In genomic region chr5:143405063-143405746, GRCh38 we compare ENCODE assay signal across 1 cellular context.
TF ChIP-seq lines count a peak whose summit lies in the region.

No MANE protein-coding gene starts in this region.

TF ChIP-seq in HepG2, 621 proteins besides CTCF, POLR2A, EP300 and RAD21 (continued from another document and continues in another):
- TF ChIP-seq MNT (IDR thresholded peaks at IDR 0.05) (no peak), ZNF274 (CRISPR knock-in tag; IDR thresholded peaks at IDR 0.05) (0 out of 2 replicates have a peak, but pooled peaks have one; percentile 55), KLF9 (CRISPR knock-in tag; IDR thresholded peaks at IDR 0.05; ENCODE audit: low read depth) (no peak), ZNF672 (CRISPR knock-in tag; IDR thresholded peaks at IDR 0.05) (no peak), NAIF1 (CRISPR knock-in tag; IDR thresholded peaks at IDR 0.05; ENCODE audit: borderline replicate concordance) (no peak; the same call in 1 of the 2 replicates), ZNF20 (CRISPR knock-in tag; IDR thresholded peaks at IDR 0.05) (no peak), ELF3 (CRISPR knock-in tag; IDR thresholded peaks at IDR 0.05) (peak; percentile 73; the same call in 1 of the 2 replicates), SATB2 (CRISPR knock-in tag; IDR thresholded peaks at IDR 0.05) (no peak), STAT6 (CRISPR knock-in tag; IDR thresholded peaks at IDR 0.05; ENCODE audit: borderline replicate concordance) (0 out of 2 replicates have a peak, but pooled peaks have one; percentile 28), SOX13 (IDR thresholded peaks at IDR 0.05) (no peak), SOX13 (CRISPR knock-in tag; conservative IDR thresholded peaks at IDR 0.05 in 1 of 2, IDR thresholded peaks at IDR 0.05 in 1 of 2) (peak in 1 of 2 experiments; percentile 47; a peak in 1 of 4 replicates), ZNF709 (CRISPR knock-in tag; IDR thresholded peaks at IDR 0.05) (peak; percentile 63; the same call in 1 of the 2 replicates), ARNTL (CRISPR knock-in tag; IDR thresholded peaks at IDR 0.05) (no peak), IKZF1 (IDR thresholded peaks at IDR 0.05) (no peak), ZNF674 (CRISPR knock-in tag; IDR thresholded peaks at IDR 0.05; ENCODE audit: low read depth) (no peak), THAP11 (CRISPR knock-in tag; IDR thresholded peaks at IDR 0.05) (peak; percentile 70), SRSF4 (IDR thresholded peaks at IDR 0.05; ENCODE audit: low read depth, low read length, poor library complexity, severe bottlenecking) (no peak), NR2F1 (CRISPR knock-in tag; IDR thresholded peaks at IDR 0.05) (peak in 1 of 2 experiments; percentile 42; a peak in 1 of 4 replicates), NFKB2 (CRISPR knock-in tag; IDR thresholded peaks at IDR 0.05; ENCODE audit: borderline replicate concordance) (peak; percentile 75; the same call in 1 of the 2 replicates), SP2 (CRISPR knock-in tag; IDR thresholded peaks at IDR 0.05) (peak; percentile 55), MAFK (conservative IDR thresholded peaks at IDR 0.05 in 1 of 2, IDR thresholded peaks at IDR 0.05 in 1 of 2; ENCODE audit: low read length in 2 of 2) (no peak), PLRG1 (conservative IDR thresholded peaks at IDR 0.05) (no peak), FOSL1 (CRISPR knock-in tag; IDR thresholded peaks at IDR 0.05; ENCODE audit: borderline replicate concordance) (no peak), SRSF9 (IDR thresholded peaks at IDR 0.05; ENCODE audit: borderline replicate concordance, insufficient read depth, low read depth, low read length, poor library complexity, severe bottlenecking) (no peak), TCF7 (IDR thresholded peaks at IDR 0.05; ENCODE audit: low read depth) (no peak), AKAP8 (CRISPR knock-in tag; IDR thresholded peaks at IDR 0.05) (0 out of 2 replicates have a peak, but pooled peaks have one; percentile 23), PHF20 (CRISPR knock-in tag; IDR thresholded peaks at IDR 0.05) (peak; percentile 50), HNRNPUL1 (IDR thresholded peaks at IDR 0.05; ENCODE audit: low read depth, low read length) (no peak), POLR2G (IDR thresholded peaks at IDR 0.05; ENCODE audit: low read depth, low read length) (peak; percentile 75), MZF1 (CRISPR knock-in tag; IDR thresholded peaks at IDR 0.05; ENCODE audit: borderline replicate concordance) (no peak), ZNF280B (CRISPR knock-in tag; IDR thresholded peaks at IDR 0.05; ENCODE audit: borderline replicate concordance) (0 out of 2 replicates have a peak, but pooled peaks have one; percentile 75), ATF7-NPFF (CRISPR knock-in tag; IDR thresholded peaks at IDR 0.05; ENCODE audit: low read depth) (no peak; the same call in 1 of the 2 replicates), MYNN (CRISPR knock-in tag; IDR thresholded peaks at IDR 0.05; ENCODE audit: low read depth) (peak; percentile 72; the same call in 1 of the 2 replicates), MEIS1 (CRISPR knock-in tag; IDR thresholded peaks at IDR 0.05; ENCODE audit: borderline replicate concordance) (peak; percentile 80; the same call in 1 of the 2 replicates), HBP1 (CRISPR knock-in tag; IDR thresholded peaks at IDR 0.05; ENCODE audit: low read depth) (no peak), ZFP41 (CRISPR knock-in tag; IDR thresholded peaks at IDR 0.05; ENCODE audit: borderline replicate concordance) (no peak), NFE2 (CRISPR knock-in tag; IDR thresholded peaks at IDR 0.05) (no peak), HMG20B (CRISPR knock-in tag; conservative IDR thresholded peaks at IDR 0.05) (no peak), ZNF564 (CRISPR knock-in tag; IDR thresholded peaks at IDR 0.05) (peak; percentile 72; the same call in 1 of the 2 replicates), PHF5A (CRISPR knock-in tag; IDR thresholded peaks at IDR 0.05; ENCODE audit: low read depth, unreplicated experiment) (no peak), ZNF652 (CRISPR knock-in tag; IDR thresholded peaks at IDR 0.05; ENCODE audit: borderline replicate concordance, low read depth) (no peak), LCORL (IDR thresholded peaks at IDR 0.05) (no peak), LCORL (CRISPR knock-in tag; IDR thresholded peaks at IDR 0.05) (peak; percentile 59), POLR2AphosphoS2 (IDR thresholded peaks at IDR 0.05; ENCODE audit: low read depth, low read length) (no peak), ZNF331 (CRISPR knock-in tag; IDR thresholded peaks at IDR 0.05) (peak; percentile 44), ZNF839 (CRISPR knock-in tag; IDR thresholded peaks at IDR 0.05; ENCODE audit: borderline replicate concordance) (0 out of 2 replicates have a peak, but pooled peaks have one; percentile 79), ZNF382 (CRISPR knock-in tag; IDR thresholded peaks at IDR 0.05; ENCODE audit: borderline replicate concordance) (no peak), HOXA9 (CRISPR knock-in tag; IDR thresholded peaks at IDR 0.05; ENCODE audit: borderline replicate concordance) (no peak)
- TF ChIP-seq, protein P1, sequence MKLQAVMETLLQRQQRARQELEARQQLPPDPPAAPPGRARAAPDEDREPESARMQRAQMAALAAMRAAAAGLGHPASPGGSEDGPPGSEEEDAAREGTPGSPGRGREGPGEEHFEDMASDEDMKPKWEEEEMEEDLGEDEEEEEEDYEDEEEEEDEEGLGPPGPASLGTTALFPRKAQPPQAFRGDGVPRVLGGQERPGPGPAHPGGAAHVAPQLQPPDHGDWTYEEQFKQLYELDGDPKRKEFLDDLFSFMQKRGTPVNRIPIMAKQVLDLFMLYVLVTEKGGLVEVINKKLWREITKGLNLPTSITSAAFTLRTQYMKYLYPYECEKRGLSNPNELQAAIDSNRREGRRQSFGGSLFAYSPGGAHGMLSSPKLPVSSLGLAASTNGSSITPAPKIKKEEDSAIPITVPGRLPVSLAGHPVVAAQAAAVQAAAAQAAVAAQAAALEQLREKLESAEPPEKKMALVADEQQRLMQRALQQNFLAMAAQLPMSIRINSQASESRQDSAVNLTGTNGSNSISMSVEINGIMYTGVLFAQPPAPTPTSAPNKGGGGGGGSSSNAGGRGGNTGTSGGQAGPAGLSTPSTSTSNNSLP (IDR thresholded peaks at IDR 0.05; ENCODE audit: low read depth, low read length): no peak
- TF ChIP-seq, protein P2, sequence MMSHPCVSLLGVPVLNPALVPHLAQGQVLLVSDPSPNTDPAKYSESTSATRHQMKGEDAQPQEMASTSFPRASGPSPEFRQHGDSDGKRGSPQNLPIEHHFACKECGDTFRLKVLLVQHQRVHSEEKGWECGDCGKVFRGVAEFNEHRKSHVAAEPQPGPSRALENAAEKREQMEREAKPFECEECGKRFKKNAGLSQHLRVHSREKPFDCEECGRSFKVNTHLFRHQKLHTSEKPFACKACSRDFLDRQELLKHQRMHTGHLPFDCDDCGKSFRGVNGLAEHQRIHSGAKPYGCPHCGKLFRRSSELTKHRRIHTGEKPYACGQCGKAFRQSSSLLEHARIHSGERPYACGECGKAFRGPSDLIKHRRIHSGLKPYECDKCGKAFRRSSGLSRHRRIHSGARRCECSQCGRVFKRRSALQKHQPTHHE (CRISPR knock-in tag; IDR thresholded peaks at IDR 0.05; ENCODE audit: borderline replicate concordance): no peak
- TF ChIP-seq, protein P3, sequence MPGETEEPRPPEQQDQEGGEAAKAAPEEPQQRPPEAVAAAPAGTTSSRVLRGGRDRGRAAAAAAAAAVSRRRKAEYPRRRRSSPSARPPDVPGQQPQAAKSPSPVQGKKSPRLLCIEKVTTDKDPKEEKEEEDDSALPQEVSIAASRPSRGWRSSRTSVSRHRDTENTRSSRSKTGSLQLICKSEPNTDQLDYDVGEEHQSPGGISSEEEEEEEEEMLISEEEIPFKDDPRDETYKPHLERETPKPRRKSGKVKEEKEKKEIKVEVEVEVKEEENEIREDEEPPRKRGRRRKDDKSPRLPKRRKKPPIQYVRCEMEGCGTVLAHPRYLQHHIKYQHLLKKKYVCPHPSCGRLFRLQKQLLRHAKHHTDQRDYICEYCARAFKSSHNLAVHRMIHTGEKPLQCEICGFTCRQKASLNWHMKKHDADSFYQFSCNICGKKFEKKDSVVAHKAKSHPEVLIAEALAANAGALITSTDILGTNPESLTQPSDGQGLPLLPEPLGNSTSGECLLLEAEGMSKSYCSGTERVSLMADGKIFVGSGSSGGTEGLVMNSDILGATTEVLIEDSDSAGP (CRISPR knock-in tag; IDR thresholded peaks at IDR 0.05; ENCODE audit: borderline replicate concordance): peak; percentile 84; the same call in 1 of the 2 replicates
- TF ChIP-seq, protein P4, sequence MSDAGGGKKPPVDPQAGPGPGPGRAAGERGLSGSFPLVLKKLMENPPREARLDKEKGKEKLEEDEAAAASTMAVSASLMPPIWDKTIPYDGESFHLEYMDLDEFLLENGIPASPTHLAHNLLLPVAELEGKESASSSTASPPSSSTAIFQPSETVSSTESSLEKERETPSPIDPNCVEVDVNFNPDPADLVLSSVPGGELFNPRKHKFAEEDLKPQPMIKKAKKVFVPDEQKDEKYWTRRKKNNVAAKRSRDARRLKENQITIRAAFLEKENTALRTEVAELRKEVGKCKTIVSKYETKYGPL (CRISPR knock-in tag; IDR thresholded peaks at IDR 0.05): no peak
- TF ChIP-seq, protein P5, sequence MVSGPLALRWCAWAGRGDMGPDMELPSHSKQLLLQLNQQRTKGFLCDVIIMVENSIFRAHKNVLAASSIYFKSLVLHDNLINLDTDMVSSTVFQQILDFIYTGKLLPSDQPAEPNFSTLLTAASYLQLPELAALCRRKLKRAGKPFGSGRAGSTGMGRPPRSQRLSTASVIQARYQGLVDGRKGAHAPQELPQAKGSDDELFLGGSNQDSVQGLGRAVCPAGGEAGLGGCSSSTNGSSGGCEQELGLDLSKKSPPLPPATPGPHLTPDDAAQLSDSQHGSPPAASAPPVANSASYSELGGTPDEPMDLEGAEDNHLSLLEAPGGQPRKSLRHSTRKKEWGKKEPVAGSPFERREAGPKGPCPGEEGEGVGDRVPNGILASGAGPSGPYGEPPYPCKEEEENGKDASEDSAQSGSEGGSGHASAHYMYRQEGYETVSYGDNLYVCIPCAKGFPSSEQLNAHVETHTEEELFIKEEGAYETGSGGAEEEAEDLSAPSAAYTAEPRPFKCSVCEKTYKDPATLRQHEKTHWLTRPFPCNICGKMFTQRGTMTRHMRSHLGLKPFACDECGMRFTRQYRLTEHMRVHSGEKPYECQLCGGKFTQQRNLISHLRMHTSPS (CRISPR knock-in tag; IDR thresholded peaks at IDR 0.05; ENCODE audit: low read depth): no peak
- TF ChIP-seq, protein P6, sequence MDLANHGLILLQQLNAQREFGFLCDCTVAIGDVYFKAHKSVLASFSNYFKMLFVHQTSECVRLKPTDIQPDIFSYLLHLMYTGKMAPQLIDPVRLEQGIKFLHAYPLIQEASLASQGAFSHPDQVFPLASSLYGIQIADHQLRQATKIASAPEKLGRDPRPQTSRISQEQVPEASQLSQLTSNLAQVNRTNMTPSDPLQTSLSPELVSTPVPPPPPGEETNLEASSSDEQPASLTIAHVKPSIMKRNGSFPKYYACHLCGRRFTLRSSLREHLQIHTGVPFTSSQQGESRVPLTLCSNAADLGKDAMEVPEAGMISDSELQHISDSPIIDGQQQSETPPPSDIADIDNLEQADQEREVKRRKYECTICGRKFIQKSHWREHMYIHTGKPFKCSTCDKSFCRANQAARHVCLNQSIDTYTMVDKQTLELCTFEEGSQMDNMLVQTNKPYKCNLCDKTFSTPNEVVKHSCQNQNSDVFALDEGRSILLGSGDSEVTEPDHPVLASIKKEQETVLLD (CRISPR knock-in tag; IDR thresholded peaks at IDR 0.05; ENCODE audit: low read depth): 0 out of 2 replicates have a peak, but pooled peaks have one; percentile 10
